Comparison of ENCODE assay signal across 8 cellular contexts in genomic region chr16:27109666-27110523, GRCh38. TPM values are rescaled to one million over a fixed set of nuclear protein-coding genes. Genes with fewer than 3 reads are reported as not detected.
A peak's percentile ranks its signal among the peaks of the same experiment; 100 is the strongest.
DNase-seq lines count a peak whose midpoint lies in the region; ATAC-seq and TF ChIP-seq lines count a peak whose summit lies in the region.

No MANE protein-coding gene starts in this region.

- no peaks in the 10 kb centered on the region for H3K36me3 ChIP-seq in HAP-1 (replicated peaks)
- no peaks in the 10 kb centered on the region for H3K36me3 ChIP-seq in lower lobe of right lung

- intact Hi-C loops in CD4-positive, alpha-beta T cell (cut with DNase I, micrococcal nuclease) = loop anchor here in 1 of 2 experiments (5.0 kb wide), 2 partner anchors 1268 to 1878 kb away; no protein-coding TSS in a partner anchor
- intact Hi-C loops in lower lobe of right lung (cut with DNase I) = no loop called here

- H3K4me1 Mint-ChIP-seq in CD4-positive, alpha-beta T cell (ENCODE audit: low read depth) = no peaks in the 10 kb centered on the region

- POLR2A ChIA-PET in CD4-positive, alpha-beta T cell (lab: Charles Lee) = interaction anchor here (0.6 to 1.8 kb wide), 3 partner anchors 64 to 440 kb away, joined by 3 to 4 read pairs (median 3); partner anchors contain the start of genes GTF3C1 and KATNIP

- TF ChIP-seq CTCF in CD4-positive, alpha-beta T cell (IDR thresholded peaks at IDR 0.05) = peak; percentile 78
- peak; percentile 96 for TF ChIP-seq CTCF in lower lobe of right lung (IDR thresholded peaks at IDR 0.05)

- no peaks in the 10 kb centered on the region for H3K36me3 Mint-ChIP-seq in CD4-positive, alpha-beta T cell (ENCODE audit: low read depth)

- DNase-seq in CD4-positive, alpha-beta T cell = peak; percentile 53 to 84 (median 72)
- DNase-seq in HAP-1 (ENCODE audit: low spot score in 2 of 2) (peak; percentile 59 to 85), NCI-H2227 treated with DMSO at 0.1 percent for 48 hours (lab: John Stamatoyannopoulos, UW) (peak; percentile 25), dermis microvascular lymphatic vessel endothelial cell (ENCODE audit: low read depth in 2 of 2) (peak; percentile 3 to 42), lower lobe of right lung (peak; percentile 75)
- DNase-seq in activated CD4-positive, alpha-beta T cell treated with anti-CD3 and anti-CD28 coated beads, Interleukin-2, amount 50 U/mL, for 4 hours = peak; percentile 74 to 79
- peak; percentile 60 to 81 (median 70) for DNase-seq in stimulated activated CD4-positive, alpha-beta T cell treated with anti-CD3 and anti-CD28 coated beads, TNF-alpha, amount 100 ng/mL, for 24 hours (ENCODE audit: low read depth in 3 of 3)

- no peak overlapping the region for H3K27ac Mint-ChIP-seq in CD4-positive, alpha-beta T cell

- H3K9me3 ChIP-seq in CD4-positive, alpha-beta T cell (ENCODE audit: control insufficient read depth, low read length) = no peaks in the 10 kb centered on the region
- H3K9me3 ChIP-seq in HAP-1 (no peaks in the 10 kb centered on the region), lower lobe of right lung (no peaks in the 10 kb centered on the region)

- H3K27ac ChIP-seq in CD4-positive, alpha-beta T cell (ENCODE audit: low read depth, low read length) = no peak overlapping the region
- no peak overlapping the region for H3K27ac ChIP-seq in lower lobe of right lung

- H3K4me3 ChIP-seq in HAP-1 (peak overlapping the region; percentile 16; the same call in 1 of the 2 replicates), lower lobe of right lung (peak overlapping the region; percentile 38)

- in situ Hi-C loops in HAP-1 (cut with MboI; ENCODE audit: low sequenced_read_pairs) = loop anchor here (25.0 kb wide), 1 partner anchor 1273 kb away; no protein-coding TSS in a partner anchor

- H3K4me3 Mint-ChIP-seq in CD4-positive, alpha-beta T cell = peak overlapping the region; percentile 54

- peak; percentile 96 for ATAC-seq in CD4-positive, alpha-beta T cell (ENCODE audit: poor library complexity)
- ATAC-seq in lower lobe of right lung = peak; percentile 85 to 94
- ATAC-seq in HG03378 (IDR thresholded peaks at IDR 0.05; ENCODE audit: unreplicated experiment) = no peak

- CTCF ChIA-PET in CD4-positive, alpha-beta T cell (lab: Charles Lee) = interaction anchor here (0.6 to 1.5 kb wide), 20 partner anchors 11 to 1231 kb away, joined by 3 to 8 read pairs (median 3); partner anchors contain the start of genes GTF3C1 and KATNIP

- H3K4me1 ChIP-seq in HAP-1 (no peaks in the 10 kb centered on the region), lower lobe of right lung (peaks cover 4% of the 10 kb centered on the region)

- no peaks in the 10 kb centered on the region for H3K27me3 Mint-ChIP-seq in CD4-positive, alpha-beta T cell

- H3K27me3 ChIP-seq in CD4-positive, alpha-beta T cell (ENCODE audit: control insufficient read depth, insufficient read depth, low read length) = no peaks in the 10 kb centered on the region
- H3K27me3 ChIP-seq in HAP-1 (ENCODE audit: low read depth) (no peaks in the 10 kb centered on the region), lower lobe of right lung (ENCODE audit: low read depth) (peaks cover 10% of the 10 kb centered on the region)

- no peaks in the 10 kb centered on the region for H3K9me3 Mint-ChIP-seq in CD4-positive, alpha-beta T cell

RNA-seq across cellular contexts. Expression of gene C16orf82, which starts 43.2 kb away (rescaled TPM):
- not detected for total RNA-seq in CD4-positive, alpha-beta T cell
- total RNA-seq in dermis microvascular lymphatic vessel endothelial cell = not detected in 2 replicates
- total RNA-seq in lower lobe of right lung = not detected

Comparison
In these comparisons a context has a peak if more than half of its experiments do, and no peak if none do; other contexts are left out.
1. DNase-seq: peak in every context shown above with its lines; median percentile 76 in activated CD4-positive, alpha-beta T cell treated with anti-CD3 and anti-CD28 coated beads, Interleukin-2, amount 50 U/mL, for 4 hours; 75 in lower lobe of right lung; 72 in CD4-positive, alpha-beta T cell; 72 in HAP-1; 70 in stimulated activated CD4-positive, alpha-beta T cell treated with anti-CD3 and anti-CD28 coated beads, TNF-alpha, amount 100 ng/mL, for 24 hours; 25 in NCI-H2227 treated with DMSO at 0.1 percent for 48 hours; 22 in dermis microvascular lymphatic vessel endothelial cell.